ENCODE assay signal across 14 cellular contexts in the genomic region with DNA sequence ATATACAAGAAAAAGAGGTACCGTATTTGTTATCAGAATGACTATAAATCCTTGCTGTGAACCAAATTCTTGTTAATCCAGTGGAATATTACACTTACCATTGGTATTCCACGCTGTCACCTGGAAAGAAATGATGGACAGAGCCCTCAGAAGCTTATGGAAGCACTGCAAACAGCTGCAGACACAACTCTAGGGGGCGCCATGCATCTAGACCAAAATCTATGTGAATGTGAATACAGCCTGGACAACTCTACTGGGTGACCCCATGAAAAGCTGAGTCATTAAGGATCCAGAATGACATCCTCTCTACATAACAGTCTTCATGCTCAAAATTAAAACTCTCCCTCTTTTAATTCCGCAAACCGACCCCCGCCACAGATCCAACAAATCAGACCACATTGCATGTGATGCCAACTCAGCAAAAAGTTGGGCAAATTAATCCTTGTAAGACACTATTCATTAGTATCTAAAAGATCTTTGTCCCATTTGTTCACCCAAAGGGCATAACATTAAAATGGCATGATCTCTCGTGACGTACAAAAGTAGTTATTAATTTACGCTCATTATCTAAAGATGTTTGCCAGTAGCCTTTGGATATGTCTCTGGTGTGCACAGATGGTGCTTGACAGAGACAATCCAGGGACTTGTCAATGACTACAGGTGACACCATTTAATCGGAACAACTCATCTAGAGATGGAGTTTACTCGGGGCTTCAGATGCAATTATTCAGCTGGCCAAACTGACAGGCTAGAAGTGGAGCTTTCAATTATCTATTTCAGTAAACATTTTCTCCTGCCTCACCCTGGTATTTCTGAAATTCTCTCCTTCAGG.
DNase-seq lines count a peak whose midpoint lies in the region; ATAC-seq, FAIRE-seq and TF ChIP-seq lines count a peak whose summit lies in the region.
"Had no signal": no experiment of that assay in that cellular context is flagged by ENCODE, and none has a peak within 500 bp of the region (broad histone marks: within the 10 kb centered on the region; RNA-seq: fewer than 3 reads in every experiment).

No MANE protein-coding gene starts in this region.

- no peak for ATAC-seq in GM21381 (IDR thresholded peaks at IDR 0.05; ENCODE audit: unreplicated experiment)
- ATAC-seq in HG03159 (IDR thresholded peaks at IDR 0.05; ENCODE audit: unreplicated experiment) = no peak

- no peaks in the 10 kb centered on the region for H3K27me3 Mint-ChIP-seq in endothelial cell (ENCODE audit: unreplicated experiment)
- H3K27me3 Mint-ChIP-seq: activated CD4-positive, alpha-beta memory T cell treated with anti-CD3 and anti-CD28 coated beads, Interleukin-2, amount 10 ng/mL, durations not matched to agents 7 days and 5 days had no signal

- no peak for TF ChIP-seq CTCF in endothelial cell (IDR thresholded peaks at IDR 0.05; ENCODE audit: unreplicated experiment)

- TF ChIP-seq POLR2A in GM12892 (IDR thresholded peaks at IDR 0.05; ENCODE audit: low read depth, low read length) = no peak

- H3K9me3 Mint-ChIP-seq in endothelial cell (ENCODE audit: unreplicated experiment) = no peaks in the 10 kb centered on the region

- no peaks in the 10 kb centered on the region for H3K36me3 Mint-ChIP-seq in endothelial cell (ENCODE audit: low read depth, unreplicated experiment)
- H3K36me3 Mint-ChIP-seq: activated naive CD8-positive, alpha-beta T cell had no signal

- no peak overlapping the region for H3K4me3 Mint-ChIP-seq in endothelial cell (ENCODE audit: unreplicated experiment)
- H3K4me3 Mint-ChIP-seq: activated CD4-positive, alpha-beta memory T cell treated with anti-CD3 and anti-CD28 coated beads, Interleukin-2, amount 10 ng/mL, durations not matched to agents 7 days and 5 days; activated naive CD8-positive, alpha-beta T cell had no signal

- no peaks in the 10 kb centered on the region for H3K4me1 Mint-ChIP-seq in endothelial cell (ENCODE audit: unreplicated experiment)
- H3K4me1 Mint-ChIP-seq: activated CD4-positive, alpha-beta memory T cell treated with anti-CD3 and anti-CD28 coated beads, Interleukin-2, amount 10 ng/mL, durations not matched to agents 7 days and 5 days had no signal

- FAIRE-seq in GM12892 (lab: Jason Lieb, UNC) = no peak

- H3K27ac Mint-ChIP-seq in endothelial cell (ENCODE audit: unreplicated experiment) = no peak overlapping the region
- H3K27ac Mint-ChIP-seq: activated CD4-positive, alpha-beta memory T cell treated with anti-CD3 and anti-CD28 coated beads, Interleukin-2, amount 10 ng/mL, durations not matched to agents 7 days and 5 days; activated naive CD8-positive, alpha-beta T cell had no signal

- DNase-seq in A172 (ENCODE audit: low spot score) (peak; percentile 8), Daoy (ENCODE audit: low read depth) (peak; percentile 28), NCI-H748 treated with DMSO at 0.1 percent for 48 hours (lab: John Stamatoyannopoulos, UW) (peak; percentile 3), endothelial cell (ENCODE audit: low spot score) (peak; percentile 29), NK-92 (lab: John Stamatoyannopoulos, UW; ENCODE audit: unreplicated experiment) (no peak), GM12892 (ENCODE audit: insufficient read length) (no peak)
- DNase-seq: activated CD4-positive, alpha-beta memory T cell treated with anti-CD3 and anti-CD28 coated beads, Interleukin-2, amount 10 ng/mL, durations not matched to agents 7 days and 5 days; C1 segment of cervical spinal cord; NCI-H146; Peyer's patch; T-helper 2 cell had no signal

Comparison
In these comparisons a context has a peak if more than half of its experiments do, and no peak if none do; other contexts are left out.
1. DNase-seq: peak in A172 (single experiment), Daoy (single experiment), NCI-H748 treated with DMSO at 0.1 percent for 48 hours (single experiment) and endothelial cell (single experiment); none in NK-92 (single experiment) and GM12892 (single experiment).